Comparison of ENCODE assay signal across 7 cellular contexts in genomic region chr7:83161851-83162401, GRCh38. TPM values are rescaled to one million over a fixed set of nuclear protein-coding genes. Genes with fewer than 3 reads are reported as not detected.
DNase-seq lines count a peak whose midpoint lies in the region; ATAC-seq and TF ChIP-seq lines count a peak whose summit lies in the region.

No MANE protein-coding gene starts in this region.

- H3K4me3 Mint-ChIP-seq in activated CD8-positive, alpha-beta memory T cell treated with anti-CD3 and anti-CD28 coated beads, Interleukin-2, amount 10 ng/mL, durations not matched to agents 7 days and 5 days: no peak overlapping the region

- H3K4me3 ChIP-seq in MM.1S (ENCODE audit: low read length) (peak overlapping the region; percentile 86), muscle layer of duodenum (ENCODE audit: low read depth in 1 of 2, low read length in 2 of 2) (peak overlapping the region; percentile 73 to 82)

- DNase-seq in MM.1S (no peak), cerebellum (ENCODE audit: low spot score) (peak; percentile 38)
- no peak for DNase-seq in activated CD8-positive, alpha-beta memory T cell treated with anti-CD3 and anti-CD28 coated beads, Interleukin-2, amount 10 ng/mL, durations not matched to agents 7 days and 5 days

- H3K36me3 Mint-ChIP-seq in activated CD8-positive, alpha-beta memory T cell treated with anti-CD3 and anti-CD28 coated beads, Interleukin-2, amount 10 ng/mL, durations not matched to agents 7 days and 5 days: no peaks in the 10 kb centered on the region

- peaks cover 3% of the 10 kb centered on the region for H3K4me1 Mint-ChIP-seq in activated CD8-positive, alpha-beta memory T cell treated with anti-CD3 and anti-CD28 coated beads, Interleukin-2, amount 10 ng/mL, durations not matched to agents 7 days and 5 days

- peak overlapping the region; percentile 75 for H3K4me2 ChIP-seq in MM.1S (ENCODE audit: low read depth, low read length)

- no peaks in the 10 kb centered on the region for H3K79me2 ChIP-seq in MM.1S (ENCODE audit: low read length)

- peaks cover 9% of the 10 kb centered on the region for H3K27me3 Mint-ChIP-seq in activated CD8-positive, alpha-beta memory T cell treated with anti-CD3 and anti-CD28 coated beads, Interleukin-2, amount 10 ng/mL, durations not matched to agents 7 days and 5 days

- H3K27me3 ChIP-seq in MM.1S (replicated peaks; ENCODE audit: insufficient read depth, low read length): no peaks in the 10 kb centered on the region
- no peaks in the 10 kb centered on the region for H3K27me3 ChIP-seq in muscle layer of duodenum (ENCODE audit: low read depth, low read length)

- no peak overlapping the region for H3K27ac ChIP-seq in MM.1S (ENCODE audit: low read length)
- no peak overlapping the region for H3K27ac ChIP-seq in muscle layer of duodenum (ENCODE audit: low read length)

- no peaks in the 10 kb centered on the region for H3K36me3 ChIP-seq in MM.1S (replicated peaks; ENCODE audit: insufficient read depth, low read length)
- H3K36me3 ChIP-seq in muscle layer of duodenum (ENCODE audit: control insufficient read depth in 1 of 2, insufficient read depth in 2 of 2, low read length in 2 of 2): no peaks in the 10 kb centered on the region

- no peak overlapping the region for H3K27ac Mint-ChIP-seq in activated CD8-positive, alpha-beta memory T cell treated with anti-CD3 and anti-CD28 coated beads, Interleukin-2, amount 10 ng/mL, durations not matched to agents 7 days and 5 days

- H3F3A ChIP-seq in MM.1S (ENCODE audit: insufficient read depth, low read length): no peaks in the 10 kb centered on the region

- 0 out of 2 replicates have a peak, but pooled peaks cover 11% of the 10 kb centered on the region for H3K4me1 ChIP-seq in MM.1S (ENCODE audit: low read length)
- peaks cover 6 to 10% of the 10 kb centered on the region in 2 donors for H3K4me1 ChIP-seq in muscle layer of duodenum (ENCODE audit: control insufficient read depth in 1 of 2, insufficient read depth in 2 of 2, low read length in 2 of 2)

- ATAC-seq in GM19328 (IDR thresholded peaks at IDR 0.05; ENCODE audit: unreplicated experiment) (peak; percentile 20), HG02759 (IDR thresholded peaks at IDR 0.05; ENCODE audit: unreplicated experiment) (no peak), HG02852 (IDR thresholded peaks at IDR 0.05; ENCODE audit: unreplicated experiment) (no peak)
- ATAC-seq in activated CD8-positive, alpha-beta memory T cell treated with anti-CD3 and anti-CD28 coated beads, Interleukin-2, amount 10 ng/mL, durations not matched to agents 7 days and 5 days: no peak

- peak overlapping the region; percentile 67; the same call in 1 of the 2 replicates for H3K9ac ChIP-seq in MM.1S (ENCODE audit: low read length)

- CTCF ChIA-PET in activated CD8-positive, alpha-beta memory T cell treated with anti-CD3 and anti-CD28 coated beads, Interleukin-2, amount 10 ng/mL, durations not matched to agents 7 days and 5 days (lab: Charles Lee): no interaction called here

- no peaks in the 10 kb centered on the region for H4K20me1 ChIP-seq in MM.1S (ENCODE audit: insufficient read depth, low read length)

- H2AFZ ChIP-seq in MM.1S (ENCODE audit: low read length): peak overlapping the region; percentile 92

- TF ChIP-seq CTCF in MM.1S (IDR thresholded peaks at IDR 0.05; ENCODE audit: low read length): no peak

- H3K9me2 ChIP-seq in MM.1S (replicated peaks; ENCODE audit: insufficient read depth, low read length): no peaks in the 10 kb centered on the region

- H3K9me3 ChIP-seq in MM.1S (replicated peaks; ENCODE audit: insufficient read depth, low read length): no peaks in the 10 kb centered on the region
- H3K9me3 ChIP-seq in muscle layer of duodenum (ENCODE audit: control insufficient read depth in 1 of 2, low read length in 2 of 2): no peaks in the 10 kb centered on the region

- H3K9me3 Mint-ChIP-seq in activated CD8-positive, alpha-beta memory T cell treated with anti-CD3 and anti-CD28 coated beads, Interleukin-2, amount 10 ng/mL, durations not matched to agents 7 days and 5 days (ENCODE audit: low read depth): peaks cover 1% of the 10 kb centered on the region

RNA-seq across cellular contexts. Expression of gene PCLO, which starts 0.8 kb away (rescaled TPM):
- total RNA-seq in cerebellum: 66.6 TPM
- not detected for total RNA-seq in activated CD8-positive, alpha-beta memory T cell treated with anti-CD3 and anti-CD28 coated beads, Interleukin-2, amount 10 ng/mL, durations not matched to agents 7 days and 5 days

Comparison
In these comparisons a context has a peak if more than half of its experiments do, and no peak if none do; other contexts are left out.
1. RNA of gene PCLO, which starts 0.8 kb away (total RNA-seq): 66.6 TPM in cerebellum (single experiment); not detected in activated CD8-positive, alpha-beta memory T cell treated with anti-CD3 and anti-CD28 coated beads, Interleukin-2, amount 10 ng/mL, durations not matched to agents 7 days and 5 days; every median in the first group is over 10 times any median in the second.